21 cellular contexts compared by ENCODE assay signal in genomic region chr1:175303308-175303707, GRCh38.
"Had no signal": no experiment of that assay in that cellular context is flagged by ENCODE, and none has a peak within 500 bp of the region (broad histone marks: within the 10 kb centered on the region; RNA-seq: fewer than 3 reads in every experiment).

No MANE protein-coding gene starts in this region.

- DNase-seq: hypothalamus; immature natural killer cell; kidney; left ventricle myocardium inferior; mesendoderm; naive thymus-derived CD4-positive, alpha-beta T cell; ovary; right lobe of liver; stimulated activated CD4-positive, alpha-beta T cell treated with anti-CD3 and anti-CD28 coated beads, Interleukin-12 subunit alpha, Interleukin-12 subunit beta, amount 100 ng/mL, for 4 hours; stimulated activated CD4-positive, alpha-beta T cell treated with anti-CD3 and anti-CD28 coated beads, Interleukin-15, amount 100 ng/mL, for 24 hours; stimulated activated CD4-positive, alpha-beta T cell treated with anti-CD3 and anti-CD28 coated beads, Interleukin-2, amount 100 ng/mL, for 24 hours; stimulated activated CD4-positive, alpha-beta T cell treated with anti-CD3 and anti-CD28 coated beads, Interleukin-4, amount 100 ng/mL, for 1 hour; stimulated activated naive CD4-positive, alpha-beta T cell treated with Interleukin-2 at 50 U/mL for 16 hours; stimulated activated naive CD8-positive, alpha-beta T cell treated with anti-CD3 and anti-CD28 coated beads, Interleukin-15, amount 100 ng/mL, for 72 hours; substantia nigra; uterus had no signal

- H3K4me1 Mint-ChIP-seq: immature natural killer cell; mesothelial cell of epicardium; stimulated activated effector memory CD8-positive, alpha-beta T cell treated with anti-CD3 and anti-CD28 coated beads, Interleukin-12 subunit alpha, Interleukin-12 subunit beta, amount 100 ng/mL, for 72 hours had no signal

- H3K9me3 Mint-ChIP-seq: immature natural killer cell; mesothelial cell of epicardium; naive thymus-derived CD4-positive, alpha-beta T cell; natural killer cell treated with Interleukin-12 subunit alpha and Interleukin-12 subunit beta and Interleukin-15 and Interleukin-18, amount 100 ng/mL, for 72 hours; stimulated activated effector memory CD8-positive, alpha-beta T cell treated with anti-CD3 and anti-CD28 coated beads, Interleukin-12 subunit alpha, Interleukin-12 subunit beta, amount 100 ng/mL, for 72 hours; stimulated activated naive CD8-positive, alpha-beta T cell treated with anti-CD3 and anti-CD28 coated beads, Interleukin-15, amount 100 ng/mL, for 72 hours; type B pancreatic cell had no signal

- H3K36me3 Mint-ChIP-seq: immature natural killer cell; mesothelial cell of epicardium; naive thymus-derived CD4-positive, alpha-beta T cell; natural killer cell treated with Interleukin-12 subunit alpha and Interleukin-12 subunit beta and Interleukin-15 and Interleukin-18, amount 100 ng/mL, for 72 hours; stimulated activated effector memory CD8-positive, alpha-beta T cell treated with anti-CD3 and anti-CD28 coated beads, Interleukin-12 subunit alpha, Interleukin-12 subunit beta, amount 100 ng/mL, for 72 hours; type B pancreatic cell had no signal

- ATAC-seq: naive thymus-derived CD4-positive, alpha-beta T cell; natural killer cell treated with Interleukin-12 subunit alpha and Interleukin-12 subunit beta and Interleukin-15 and Interleukin-18, amount 100 ng/mL, for 72 hours; right lobe of liver; stimulated activated effector memory CD8-positive, alpha-beta T cell treated with anti-CD3 and anti-CD28 coated beads, Interleukin-12 subunit alpha, Interleukin-12 subunit beta, amount 100 ng/mL, for 72 hours; stimulated activated naive CD8-positive, alpha-beta T cell treated with anti-CD3 and anti-CD28 coated beads, Interleukin-15, amount 100 ng/mL, for 72 hours had no signal

- H3K27ac Mint-ChIP-seq: mesothelial cell of epicardium; naive thymus-derived CD4-positive, alpha-beta T cell; natural killer cell treated with Interleukin-12 subunit alpha and Interleukin-12 subunit beta and Interleukin-15 and Interleukin-18, amount 100 ng/mL, for 72 hours; progenitor cell of endocrine pancreas; stimulated activated effector memory CD8-positive, alpha-beta T cell treated with anti-CD3 and anti-CD28 coated beads, Interleukin-12 subunit alpha, Interleukin-12 subunit beta, amount 100 ng/mL, for 72 hours; stimulated activated naive CD8-positive, alpha-beta T cell treated with anti-CD3 and anti-CD28 coated beads, Interleukin-15, amount 100 ng/mL, for 72 hours; type B pancreatic cell had no signal

- H3K4me3 Mint-ChIP-seq: immature natural killer cell; mesothelial cell of epicardium; naive thymus-derived CD4-positive, alpha-beta T cell; natural killer cell treated with Interleukin-12 subunit alpha and Interleukin-12 subunit beta and Interleukin-15 and Interleukin-18, amount 100 ng/mL, for 72 hours; stimulated activated effector memory CD8-positive, alpha-beta T cell treated with anti-CD3 and anti-CD28 coated beads, Interleukin-12 subunit alpha, Interleukin-12 subunit beta, amount 100 ng/mL, for 72 hours; stimulated activated naive CD8-positive, alpha-beta T cell treated with anti-CD3 and anti-CD28 coated beads, Interleukin-15, amount 100 ng/mL, for 72 hours; type B pancreatic cell had no signal
